1 cellular context compared by ENCODE assay signal in the genomic region with DNA sequence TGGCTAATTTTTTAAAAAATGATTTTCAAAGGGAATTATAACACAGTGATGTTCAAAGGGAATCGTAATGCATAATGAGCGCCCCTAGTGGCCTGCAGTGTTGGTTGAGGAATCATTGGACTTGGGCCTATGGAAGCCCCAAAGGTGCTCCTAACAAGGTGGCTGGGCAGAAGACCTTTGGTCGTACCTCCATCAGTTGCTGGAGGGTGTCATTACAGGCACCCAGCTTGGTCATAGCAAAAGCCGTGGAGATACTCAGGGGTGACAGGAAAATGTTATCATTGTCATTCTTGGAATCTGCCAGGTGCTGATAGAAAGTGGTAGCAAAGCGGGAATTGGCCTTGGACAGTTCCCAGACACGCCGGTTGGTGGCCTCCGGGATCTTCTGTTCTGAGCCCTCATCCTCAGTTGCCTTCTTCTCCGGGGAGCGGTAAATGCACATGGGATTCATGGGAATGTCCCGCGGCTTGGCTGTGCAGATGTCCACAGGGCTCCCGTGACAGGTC.
TF ChIP-seq lines count a peak whose summit lies in the region.

No MANE protein-coding gene starts in this region.

TF ChIP-seq in K562, 482 proteins besides CTCF, POLR2A, EP300 and RAD21 (continues in another document):
- TF ChIP-seq SMAD1 (IDR thresholded peaks at IDR 0.05; ENCODE audit: low read depth, low read length, partially characterized antibody), result no peak
- TF ChIP-seq MIER1 (IDR thresholded peaks at IDR 0.05; ENCODE audit: low read depth), result 0 out of 2 replicates have a peak, but pooled peaks have one; percentile 42
- TF ChIP-seq RFX5 (IDR thresholded peaks at IDR 0.05; ENCODE audit: low read depth, low read length), result no peak
- TF ChIP-seq TEAD4 (IDR thresholded peaks at IDR 0.05; ENCODE audit: low read length), result peak; percentile 31; the same call in 1 of the 2 replicates
- TF ChIP-seq TEAD4 (CRISPR knock-in tag; IDR thresholded peaks at IDR 0.05; ENCODE audit: borderline replicate concordance), result no peak
- TF ChIP-seq CEBPB (tag; IDR thresholded peaks at IDR 0.05), result no peak
- peak in 1 of 2 experiments; percentile 15; a peak in 1 of 3 replicates for TF ChIP-seq CBX3 (IDR thresholded peaks at IDR 0.05; ENCODE audit: borderline replicate concordance in 1 of 2, low read length in 2 of 2)
- TF ChIP-seq RCOR1 (IDR thresholded peaks at IDR 0.05; ENCODE audit: borderline replicate concordance in 1 of 2, low read depth in 2 of 2, low read length in 2 of 2), result 0 out of 4 replicates have a peak, but pooled peaks of 1 of the 2 experiments have one; percentile 49
- no peak for TF ChIP-seq DDX20 (tag; IDR thresholded peaks at IDR 0.05; ENCODE audit: low read depth)
- no peak for TF ChIP-seq PML (IDR thresholded peaks at IDR 0.05; ENCODE audit: low read length)
- no peak for TF ChIP-seq ZNF436 (CRISPR knock-in tag; IDR thresholded peaks at IDR 0.05)
- TF ChIP-seq CHD4 (IDR thresholded peaks at IDR 0.05; ENCODE audit: insufficient read depth, insufficient replicate concordance, low read depth, low read length, poor library complexity, severe bottlenecking), result no peak
- TF ChIP-seq, protein P1, sequence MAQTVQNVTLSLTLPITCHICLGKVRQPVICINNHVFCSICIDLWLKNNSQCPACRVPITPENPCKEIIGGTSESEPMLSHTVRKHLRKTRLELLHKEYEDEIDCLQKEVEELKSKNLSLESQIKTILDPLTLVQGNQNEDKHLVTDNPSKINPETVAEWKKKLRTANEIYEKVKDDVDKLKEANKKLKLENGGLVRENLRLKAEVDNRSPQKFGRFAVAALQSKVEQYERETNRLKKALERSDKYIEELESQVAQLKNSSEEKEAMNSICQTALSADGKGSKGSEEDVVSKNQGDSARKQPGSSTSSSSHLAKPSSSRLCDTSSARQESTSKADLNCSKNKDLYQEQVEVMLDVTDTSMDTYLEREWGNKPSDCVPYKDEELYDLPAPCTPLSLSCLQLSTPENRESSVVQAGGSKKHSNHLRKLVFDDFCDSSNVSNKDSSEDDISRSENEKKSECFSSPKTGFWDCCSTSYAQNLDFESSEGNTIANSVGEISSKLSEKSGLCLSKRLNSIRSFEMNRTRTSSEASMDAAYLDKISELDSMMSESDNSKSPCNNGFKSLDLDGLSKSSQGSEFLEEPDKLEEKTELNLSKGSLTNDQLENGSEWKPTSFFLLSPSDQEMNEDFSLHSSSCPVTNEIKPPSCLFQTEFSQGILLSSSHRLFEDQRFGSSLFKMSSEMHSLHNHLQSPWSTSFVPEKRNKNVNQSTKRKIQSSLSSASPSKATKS (CRISPR knock-in tag; IDR thresholded peaks at IDR 0.05), result no peak
- TF ChIP-seq, protein P2, sequence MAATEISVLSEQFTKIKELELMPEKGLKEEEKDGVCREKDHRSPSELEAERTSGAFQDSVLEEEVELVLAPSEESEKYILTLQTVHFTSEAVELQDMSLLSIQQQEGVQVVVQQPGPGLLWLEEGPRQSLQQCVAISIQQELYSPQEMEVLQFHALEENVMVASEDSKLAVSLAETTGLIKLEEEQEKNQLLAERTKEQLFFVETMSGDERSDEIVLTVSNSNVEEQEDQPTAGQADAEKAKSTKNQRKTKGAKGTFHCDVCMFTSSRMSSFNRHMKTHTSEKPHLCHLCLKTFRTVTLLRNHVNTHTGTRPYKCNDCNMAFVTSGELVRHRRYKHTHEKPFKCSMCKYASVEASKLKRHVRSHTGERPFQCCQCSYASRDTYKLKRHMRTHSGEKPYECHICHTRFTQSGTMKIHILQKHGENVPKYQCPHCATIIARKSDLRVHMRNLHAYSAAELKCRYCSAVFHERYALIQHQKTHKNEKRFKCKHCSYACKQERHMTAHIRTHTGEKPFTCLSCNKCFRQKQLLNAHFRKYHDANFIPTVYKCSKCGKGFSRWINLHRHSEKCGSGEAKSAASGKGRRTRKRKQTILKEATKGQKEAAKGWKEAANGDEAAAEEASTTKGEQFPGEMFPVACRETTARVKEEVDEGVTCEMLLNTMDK (IDR thresholded peaks at IDR 0.05; ENCODE audit: borderline replicate concordance, insufficient read depth, low read depth, low read length, poor library complexity, severe bottlenecking), result peak; percentile 64
- no peak for TF ChIP-seq ZC3H4 (CRISPR knock-in tag; IDR thresholded peaks at IDR 0.05; ENCODE audit: borderline replicate concordance)
- no peak for TF ChIP-seq CBX1 (IDR thresholded peaks at IDR 0.05; ENCODE audit: low read depth)
- TF ChIP-seq ZNF431 (CRISPR knock-in tag; IDR thresholded peaks at IDR 0.05), result no peak
- no peak for TF ChIP-seq BCOR (IDR thresholded peaks at IDR 0.05)
- TF ChIP-seq, protein P3, sequence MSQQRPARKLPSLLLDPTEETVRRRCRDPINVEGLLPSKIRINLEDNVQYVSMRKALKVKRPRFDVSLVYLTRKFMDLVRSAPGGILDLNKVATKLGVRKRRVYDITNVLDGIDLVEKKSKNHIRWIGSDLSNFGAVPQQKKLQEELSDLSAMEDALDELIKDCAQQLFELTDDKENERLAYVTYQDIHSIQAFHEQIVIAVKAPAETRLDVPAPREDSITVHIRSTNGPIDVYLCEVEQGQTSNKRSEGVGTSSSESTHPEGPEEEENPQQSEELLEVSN (IDR thresholded peaks at IDR 0.05; ENCODE audit: borderline replicate concordance in 1 of 2, extremely low read depth in 1 of 2, insufficient read depth in 1 of 2, insufficient read length in 1 of 2, low read depth in 1 of 2, low read length in 1 of 2, poor library complexity in 1 of 2, severe bottlenecking in 1 of 2), result peak in 1 of 2 experiments; percentile 19
- no peak for TF ChIP-seq MYBL2 (IDR thresholded peaks at IDR 0.05; ENCODE audit: low read depth)
- TF ChIP-seq MYBL2 (CRISPR knock-in tag; IDR thresholded peaks at IDR 0.05; ENCODE audit: borderline replicate concordance), result no peak
- TF ChIP-seq, protein P4, sequence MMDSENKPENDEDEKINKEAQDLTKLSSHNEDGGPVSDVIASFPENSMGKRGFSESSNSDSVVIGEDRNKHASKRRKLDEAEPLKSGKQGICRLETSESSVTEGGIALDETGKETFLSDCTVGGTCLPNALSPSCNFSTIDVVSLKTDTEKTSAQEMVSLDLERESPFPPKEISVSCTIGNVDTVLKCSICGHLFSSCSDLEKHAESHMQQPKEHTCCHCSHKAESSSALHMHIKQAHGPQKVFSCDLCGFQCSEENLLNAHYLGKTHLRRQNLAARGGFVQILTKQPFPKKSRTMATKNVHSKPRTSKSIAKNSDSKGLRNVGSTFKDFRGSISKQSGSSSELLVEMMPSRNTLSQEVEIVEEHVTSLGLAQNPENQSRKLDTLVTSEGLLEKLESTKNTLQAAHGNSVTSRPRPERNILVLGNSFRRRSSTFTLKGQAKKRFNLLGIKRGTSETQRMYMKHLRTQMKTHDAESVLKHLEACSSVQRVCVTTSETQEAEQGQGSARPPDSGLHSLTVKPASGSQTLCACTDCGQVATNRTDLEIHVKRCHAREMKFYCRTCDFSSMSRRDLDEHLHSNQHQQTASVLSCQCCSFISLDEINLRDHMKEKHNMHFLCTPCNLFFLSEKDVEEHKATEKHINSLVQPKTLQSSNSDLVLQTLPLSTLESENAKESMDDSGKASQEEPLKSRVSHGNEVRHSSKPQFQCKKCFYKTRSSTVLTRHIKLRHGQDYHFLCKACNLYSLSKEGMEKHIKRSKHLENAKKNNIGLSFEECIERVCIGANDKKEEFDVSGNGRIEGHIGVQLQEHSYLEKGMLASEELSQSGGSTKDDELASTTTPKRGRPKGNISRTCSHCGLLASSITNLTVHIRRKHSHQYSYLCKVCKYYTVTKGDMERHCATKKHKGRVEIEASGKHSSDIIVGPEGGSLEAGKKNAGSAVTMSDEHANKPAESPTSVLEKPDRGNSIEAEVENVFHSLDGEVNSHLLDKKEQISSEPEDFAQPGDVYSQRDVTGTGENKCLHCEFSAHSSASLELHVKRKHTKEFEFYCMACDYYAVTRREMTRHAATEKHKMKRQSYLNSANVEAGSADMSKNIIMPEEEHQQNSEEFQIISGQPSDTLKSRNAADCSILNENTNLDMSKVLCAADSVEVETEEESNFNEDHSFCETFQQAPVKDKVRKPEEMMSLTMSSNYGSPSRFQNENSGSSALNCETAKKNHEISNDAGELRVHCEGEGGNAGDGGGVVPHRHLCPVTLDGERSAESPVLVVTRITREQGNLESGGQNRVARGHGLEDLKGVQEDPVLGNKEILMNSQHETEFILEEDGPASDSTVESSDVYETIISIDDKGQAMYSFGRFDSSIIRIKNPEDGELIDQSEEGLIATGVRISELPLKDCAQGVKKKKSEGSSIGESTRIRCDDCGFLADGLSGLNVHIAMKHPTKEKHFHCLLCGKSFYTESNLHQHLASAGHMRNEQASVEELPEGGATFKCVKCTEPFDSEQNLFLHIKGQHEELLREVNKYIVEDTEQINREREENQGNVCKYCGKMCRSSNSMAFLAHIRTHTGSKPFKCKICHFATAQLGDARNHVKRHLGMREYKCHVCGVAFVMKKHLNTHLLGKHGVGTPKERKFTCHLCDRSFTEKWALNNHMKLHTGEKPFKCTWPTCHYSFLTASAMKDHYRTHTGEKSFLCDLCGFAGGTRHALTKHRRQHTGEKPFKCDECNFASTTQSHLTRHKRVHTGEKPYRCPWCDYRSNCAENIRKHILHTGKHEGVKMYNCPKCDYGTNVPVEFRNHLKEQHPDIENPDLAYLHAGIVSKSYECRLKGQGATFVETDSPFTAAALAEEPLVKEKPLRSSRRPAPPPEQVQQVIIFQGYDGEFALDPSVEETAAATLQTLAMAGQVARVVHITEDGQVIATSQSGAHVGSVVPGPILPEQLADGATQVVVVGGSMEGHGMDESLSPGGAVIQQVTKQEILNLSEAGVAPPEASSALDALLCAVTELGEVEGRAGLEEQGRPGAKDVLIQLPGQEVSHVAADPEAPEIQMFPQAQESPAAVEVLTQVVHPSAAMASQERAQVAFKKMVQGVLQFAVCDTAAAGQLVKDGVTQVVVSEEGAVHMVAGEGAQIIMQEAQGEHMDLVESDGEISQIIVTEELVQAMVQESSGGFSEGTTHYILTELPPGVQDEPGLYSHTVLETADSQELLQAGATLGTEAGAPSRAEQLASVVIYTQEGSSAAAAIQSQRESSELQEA (IDR thresholded peaks at IDR 0.05; ENCODE audit: low read depth), result peak; percentile 71; the same call in 1 of the 2 replicates
- TF ChIP-seq, protein P5, sequence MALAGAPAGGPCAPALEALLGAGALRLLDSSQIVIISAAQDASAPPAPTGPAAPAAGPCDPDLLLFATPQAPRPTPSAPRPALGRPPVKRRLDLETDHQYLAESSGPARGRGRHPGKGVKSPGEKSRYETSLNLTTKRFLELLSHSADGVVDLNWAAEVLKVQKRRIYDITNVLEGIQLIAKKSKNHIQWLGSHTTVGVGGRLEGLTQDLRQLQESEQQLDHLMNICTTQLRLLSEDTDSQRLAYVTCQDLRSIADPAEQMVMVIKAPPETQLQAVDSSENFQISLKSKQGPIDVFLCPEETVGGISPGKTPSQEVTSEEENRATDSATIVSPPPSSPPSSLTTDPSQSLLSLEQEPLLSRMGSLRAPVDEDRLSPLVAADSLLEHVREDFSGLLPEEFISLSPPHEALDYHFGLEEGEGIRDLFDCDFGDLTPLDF (CRISPR knock-in tag; IDR thresholded peaks at IDR 0.05), result 0 out of 2 replicates have a peak, but pooled peaks have one; percentile 43
- TF ChIP-seq MCM7 (IDR thresholded peaks at IDR 0.05), result no peak
- no peak for TF ChIP-seq ZC3H8 (IDR thresholded peaks at IDR 0.05)
- TF ChIP-seq TBL1XR1 (IDR thresholded peaks at IDR 0.05; ENCODE audit: low read length in 2 of 2), result peak in 1 of 2 experiments; percentile 41; a peak in 1 of 4 replicates
- no peak for TF ChIP-seq ZFP1 (CRISPR knock-in tag; IDR thresholded peaks at IDR 0.05)
- no peak for TF ChIP-seq ZNF124 (CRISPR knock-in tag; IDR thresholded peaks at IDR 0.05)
- no peak for TF ChIP-seq CBX8 (IDR thresholded peaks at IDR 0.05; ENCODE audit: borderline replicate concordance, extremely low read depth, low read depth, low read length, poor library complexity, severe bottlenecking)
- TF ChIP-seq FIP1L1 (IDR thresholded peaks at IDR 0.05; ENCODE audit: low read depth, low read length, poor library complexity, severe bottlenecking), result no peak
- TF ChIP-seq KLF13 (tag; IDR thresholded peaks at IDR 0.05; ENCODE audit: borderline replicate concordance, low read depth), result no peak
- no peak for TF ChIP-seq RUNX1 (IDR thresholded peaks at IDR 0.05; ENCODE audit: low read depth)
- TF ChIP-seq JUN (IDR thresholded peaks at IDR 0.05; ENCODE audit: borderline replicate concordance, low read depth, low read length), result no peak; the same call in 1 of the 2 replicates
- no peak for TF ChIP-seq JUN (CRISPR knock-in tag; IDR thresholded peaks at IDR 0.05; ENCODE audit: borderline replicate concordance)
- no peak for TF ChIP-seq PHF8 (IDR thresholded peaks at IDR 0.05; ENCODE audit: borderline replicate concordance, low read length)
- TF ChIP-seq SMC3 (conservative IDR thresholded peaks at IDR 0.05; ENCODE audit: insufficient read depth, low read depth, low read length), result peak; percentile 44
- TF ChIP-seq ZNF24 (IDR thresholded peaks at IDR 0.05), result 0 out of 2 replicates have a peak, but pooled peaks have one; percentile 28
- no peak for TF ChIP-seq HDAC2 (IDR thresholded peaks at IDR 0.05)
- no peak for TF ChIP-seq SRF (CRISPR knock-in tag; IDR thresholded peaks at IDR 0.05)
- TF ChIP-seq, protein P6, sequence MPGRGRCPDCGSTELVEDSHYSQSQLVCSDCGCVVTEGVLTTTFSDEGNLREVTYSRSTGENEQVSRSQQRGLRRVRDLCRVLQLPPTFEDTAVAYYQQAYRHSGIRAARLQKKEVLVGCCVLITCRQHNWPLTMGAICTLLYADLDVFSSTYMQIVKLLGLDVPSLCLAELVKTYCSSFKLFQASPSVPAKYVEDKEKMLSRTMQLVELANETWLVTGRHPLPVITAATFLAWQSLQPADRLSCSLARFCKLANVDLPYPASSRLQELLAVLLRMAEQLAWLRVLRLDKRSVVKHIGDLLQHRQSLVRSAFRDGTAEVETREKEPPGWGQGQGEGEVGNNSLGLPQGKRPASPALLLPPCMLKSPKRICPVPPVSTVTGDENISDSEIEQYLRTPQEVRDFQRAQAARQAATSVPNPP (IDR thresholded peaks at IDR 0.05; ENCODE audit: borderline replicate concordance, insufficient read depth, insufficient read length), result no peak
- TF ChIP-seq CREB1 (IDR thresholded peaks at IDR 0.05), result 0 out of 2 replicates have a peak, but pooled peaks have one; percentile 26
- no peak for TF ChIP-seq CREB1 (CRISPR knock-in tag; IDR thresholded peaks at IDR 0.05)
- TF ChIP-seq ELF2 (CRISPR knock-in tag; IDR thresholded peaks at IDR 0.05), result no peak
- TF ChIP-seq PRPF4 (IDR thresholded peaks at IDR 0.05; ENCODE audit: insufficient read depth, low read depth, low read length, poor library complexity, severe bottlenecking), result no peak
- no peak for TF ChIP-seq YBX1 (IDR thresholded peaks at IDR 0.05)
- TF ChIP-seq, protein P7, sequence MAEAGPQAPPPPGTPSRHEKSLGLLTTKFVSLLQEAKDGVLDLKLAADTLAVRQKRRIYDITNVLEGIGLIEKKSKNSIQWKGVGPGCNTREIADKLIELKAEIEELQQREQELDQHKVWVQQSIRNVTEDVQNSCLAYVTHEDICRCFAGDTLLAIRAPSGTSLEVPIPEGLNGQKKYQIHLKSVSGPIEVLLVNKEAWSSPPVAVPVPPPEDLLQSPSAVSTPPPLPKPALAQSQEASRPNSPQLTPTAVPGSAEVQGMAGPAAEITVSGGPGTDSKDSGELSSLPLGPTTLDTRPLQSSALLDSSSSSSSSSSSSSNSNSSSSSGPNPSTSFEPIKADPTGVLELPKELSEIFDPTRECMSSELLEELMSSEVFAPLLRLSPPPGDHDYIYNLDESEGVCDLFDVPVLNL (CRISPR knock-in tag; IDR thresholded peaks at IDR 0.05; ENCODE audit: low read depth), result no peak
